ENCODE assay signal across 19 cellular contexts in the genomic region with DNA sequence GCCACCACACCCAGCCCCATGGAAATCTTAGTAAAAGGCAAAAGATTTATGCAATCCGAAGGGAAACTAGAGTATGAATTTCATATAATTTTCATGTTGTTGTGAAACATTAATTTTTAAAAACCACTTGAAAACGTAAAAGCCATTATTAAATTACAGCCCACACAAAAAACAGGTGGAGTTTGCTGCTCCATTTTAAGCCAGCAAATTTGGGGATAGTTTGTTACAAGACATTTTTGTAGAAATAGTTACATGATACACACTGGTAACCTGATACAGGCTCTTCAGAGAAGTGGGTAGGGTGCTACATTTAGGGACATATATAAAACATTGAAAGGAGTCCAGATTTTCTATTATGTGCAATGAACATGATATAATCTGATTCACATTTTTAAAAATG.
"Had no signal": no experiment of that assay in that cellular context is flagged by ENCODE, and none has a peak within 500 bp of the region (broad histone marks: within the 10 kb centered on the region; RNA-seq: fewer than 3 reads in every experiment).

No MANE protein-coding gene starts in this region.

- H3K27ac Mint-ChIP-seq: nephron, progenitor cell of endocrine pancreas had no signal

- H3K27me3 Mint-ChIP-seq: progenitor cell of endocrine pancreas had no signal

- ATAC-seq: left lobe of liver, pancreas, right cardiac atrium had no signal

- H3K4me1 ChIP-seq: esophagus squamous epithelium, transverse colon had no signal

- H3K27me3 ChIP-seq: esophagus squamous epithelium, pancreas, stomach, transverse colon had no signal

- H3K9me3 ChIP-seq: esophagus squamous epithelium, pancreas, stomach, thoracic aorta, transverse colon had no signal

- DNase-seq: dermis blood vessel endothelial cell; esophagus squamous epithelium; foreskin melanocyte; head of caudate nucleus; hippocampal formation; mammary epithelial cell; occipital lobe; pancreas; right cardiac atrium; small intestine; stimulated activated CD4-positive, alpha-beta T cell treated with anti-CD3 and anti-CD28 coated beads, Interleukin-12 subunit alpha, Interleukin-12 subunit beta, amount 100 ng/mL, for 4 hours; stimulated activated naive CD4-positive, alpha-beta T cell; stomach; substantia nigra; transverse colon had no signal

- H3K36me3 ChIP-seq: esophagus squamous epithelium, pancreas, stomach, thoracic aorta, transverse colon had no signal

- H3K4me3 ChIP-seq: esophagus squamous epithelium, pancreas, stomach, thoracic aorta, transverse colon had no signal

- H3K4me3 Mint-ChIP-seq: nephron had no signal
